16 cellular contexts compared by ENCODE assay signal in the genomic region with DNA sequence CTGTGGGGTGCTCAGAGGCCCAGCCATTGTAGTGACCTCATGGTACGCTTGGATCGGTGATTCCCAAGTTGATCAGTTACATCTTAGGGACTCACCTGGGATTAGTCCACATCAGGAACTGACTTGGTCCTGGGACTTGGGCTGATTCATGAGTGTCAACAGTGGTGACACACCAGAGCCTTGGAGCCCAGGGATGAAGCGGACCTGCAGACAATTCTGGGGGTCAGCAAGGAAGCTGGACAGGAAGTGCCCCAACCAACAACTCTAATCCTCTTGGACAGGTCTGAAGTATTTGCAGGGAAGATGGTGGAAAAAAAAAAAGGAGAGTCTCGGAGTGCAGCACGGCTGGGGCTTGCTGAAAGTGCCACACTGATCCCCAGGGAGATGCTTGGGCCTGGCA.
A peak's percentile ranks its signal among the peaks of the same experiment; 100 is the strongest.
DNase-seq lines count a peak whose midpoint lies in the region; ATAC-seq and TF ChIP-seq lines count a peak whose summit lies in the region.
"Had no signal": no experiment of that assay in that cellular context is flagged by ENCODE, and none has a peak within 500 bp of the region (broad histone marks: within the 10 kb centered on the region; RNA-seq: fewer than 3 reads in every experiment).

No MANE protein-coding gene starts in this region.

- H3K9me3 Mint-ChIP-seq in activated T-helper 17 cell treated with anti-CD3 and anti-CD28 coated beads, Interleukin-2, amount 50 U/mL, for 72 hours: no peaks in the 10 kb centered on the region
- H3K9me3 Mint-ChIP-seq in type B pancreatic cell: peaks cover 4% of the 10 kb centered on the region
- H3K9me3 Mint-ChIP-seq: CD4-positive, alpha-beta T cell; CD8-positive, alpha-beta memory T cell had no signal

- in situ Hi-C loops in GM13977 (cut with MboI; ENCODE audit: low pct_unique_long_range_greater_than_20kb, low sequenced_read_pairs, unreplicated experiment): loop anchor here (25.0 kb wide), 2 partner anchors 133 to 833 kb away; no protein-coding TSS in a partner anchor

- no peaks in the 10 kb centered on the region for H3K4me1 Mint-ChIP-seq in activated T-helper 17 cell treated with anti-CD3 and anti-CD28 coated beads, Interleukin-2, amount 50 U/mL, for 72 hours
- H3K4me1 Mint-ChIP-seq in type B pancreatic cell (ENCODE audit: unreplicated experiment): no peaks in the 10 kb centered on the region
- H3K4me1 Mint-ChIP-seq: CD8-positive, alpha-beta memory T cell had no signal

- H3K36me3 Mint-ChIP-seq in activated T-helper 17 cell treated with anti-CD3 and anti-CD28 coated beads, Interleukin-2, amount 50 U/mL, for 72 hours (ENCODE audit: low read depth): no peaks in the 10 kb centered on the region
- H3K36me3 Mint-ChIP-seq in type B pancreatic cell: no peaks in the 10 kb centered on the region
- H3K36me3 Mint-ChIP-seq: CD8-positive, alpha-beta memory T cell had no signal

- H3K27me3 Mint-ChIP-seq in activated T-helper 17 cell treated with anti-CD3 and anti-CD28 coated beads, Interleukin-2, amount 50 U/mL, for 72 hours: peaks cover 4% of the 10 kb centered on the region
- H3K27me3 Mint-ChIP-seq in type B pancreatic cell: no peaks in the 10 kb centered on the region
- H3K27me3 Mint-ChIP-seq: CD4-positive, alpha-beta T cell had no signal

- no peak overlapping the region for H3K4me3 Mint-ChIP-seq in activated T-helper 17 cell treated with anti-CD3 and anti-CD28 coated beads, Interleukin-2, amount 50 U/mL, for 72 hours
- H3K4me3 Mint-ChIP-seq in type B pancreatic cell: no peak overlapping the region
- H3K4me3 Mint-ChIP-seq: B cell; CD4-positive, alpha-beta T cell; CD8-positive, alpha-beta memory T cell had no signal

- peak; percentile 37 for DNase-seq in activated CD8-positive, alpha-beta memory T cell treated with anti-CD3 and anti-CD28 coated beads, Interleukin-2, amount 50 U/mL, for 48 hours
- DNase-seq in activated CD8-positive, alpha-beta memory T cell treated with anti-CD3 and anti-CD28 coated beads for 24 hours: no peak
- DNase-seq in mucosa of gallbladder (ENCODE audit: low spot score) (peak; percentile 18), type B pancreatic cell (ENCODE audit: extremely low spot score, unreplicated experiment) (no peak), GM13977 (ENCODE audit: low spot score) (no peak), NCI-H446 treated with DMSO at 0.1 percent for 48 hours (lab: John Stamatoyannopoulos, UW) (no peak), OCI-M1 (lab: John Stamatoyannopoulos, UW) (no peak)
- DNase-seq: AML-193; CD4-positive, alpha-beta T cell; CD8-positive, alpha-beta memory T cell; COR-L47; DMS79 treated with DMSO at 0.1 percent for 48 hours; GF-D8 had no signal

- no peak for ATAC-seq in activated T-helper 17 cell treated with anti-CD3 and anti-CD28 coated beads, Interleukin-2, amount 50 U/mL, for 72 hours (replicated peaks)
- ATAC-seq: A549 had no signal

- H3K27ac Mint-ChIP-seq in activated T-helper 17 cell treated with anti-CD3 and anti-CD28 coated beads, Interleukin-2, amount 50 U/mL, for 72 hours: peak overlapping the region; percentile 32
- H3K27ac Mint-ChIP-seq in type B pancreatic cell: peak overlapping the region; percentile 34
- H3K27ac Mint-ChIP-seq: B cell; CD4-positive, alpha-beta T cell; CD8-positive, alpha-beta memory T cell had no signal

- TF ChIP-seq CTCF in type B pancreatic cell (conservative IDR thresholded peaks at IDR 0.05) (no peak), GM13977 (IDR thresholded peaks at IDR 0.05; ENCODE audit: extremely low read depth, insufficient read depth, missing control alignments) (no peak)

Comparison
In these comparisons a context has a peak if more than half of its experiments do, and no peak if none do; other contexts are left out.
1. DNase-seq: peak in activated CD8-positive, alpha-beta memory T cell treated with anti-CD3 and anti-CD28 coated beads, Interleukin-2, amount 50 U/mL, for 48 hours (single experiment) and mucosa of gallbladder (single experiment); none in activated CD8-positive, alpha-beta memory T cell treated with anti-CD3 and anti-CD28 coated beads for 24 hours (single experiment), type B pancreatic cell (single experiment), GM13977 (single experiment), NCI-H446 treated with DMSO at 0.1 percent for 48 hours (single experiment) and OCI-M1 (single experiment).